Comparison of ENCODE assay signal across 13 cellular contexts in the genomic region with DNA sequence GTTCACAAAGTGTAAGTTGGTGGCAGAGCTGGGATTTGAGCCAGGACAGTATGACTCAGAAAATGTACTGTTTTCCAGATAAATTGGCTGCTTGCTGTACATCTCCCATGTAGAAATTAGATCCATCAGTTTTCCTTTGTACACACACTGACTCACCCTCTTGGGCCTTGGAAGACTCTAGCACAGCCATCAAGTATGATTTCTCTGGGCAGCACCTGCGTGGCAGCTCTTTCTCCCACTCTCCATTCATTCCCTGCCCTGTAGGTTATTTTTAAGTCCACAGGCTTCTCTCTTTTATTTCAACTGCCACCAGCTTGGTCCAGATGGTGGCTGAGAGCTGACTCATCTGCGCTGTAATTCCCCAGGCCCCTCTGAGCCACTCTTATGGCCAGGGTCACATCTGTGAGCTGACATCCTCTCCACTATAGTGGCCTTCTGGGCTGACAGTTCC. TPM values are rescaled to one million over a fixed set of nuclear protein-coding genes. Genes with fewer than 3 reads are reported as not detected.
A peak's percentile ranks its signal among the peaks of the same experiment; 100 is the strongest.
DNase-seq lines count a peak whose midpoint lies in the region; ATAC-seq and TF ChIP-seq lines count a peak whose summit lies in the region.
"Had no signal": no experiment of that assay in that cellular context is flagged by ENCODE, and none has a peak within 500 bp of the region (broad histone marks: within the 10 kb centered on the region; RNA-seq: fewer than 3 reads in every experiment).

No MANE protein-coding gene starts in this region.

- peak; percentile 92 for DNase-seq in AG04450 (ENCODE audit: low read depth, low spot score)
- DNase-seq in LHCN-M2 (ENCODE audit: low read depth): peak; percentile 94
- peak; percentile 41 for DNase-seq in SW480 (ENCODE audit: low spot score)
- DNase-seq in foreskin fibroblast: peak; percentile 87 to 94
- no peak for DNase-seq in A673 (ENCODE audit: low spot score)
- no peak for DNase-seq in stimulated activated CD8-positive, alpha-beta memory T cell treated with anti-CD3 and anti-CD28 coated beads, Interleukin-4, amount 100 ng/mL, for 48 hours
- no peak for DNase-seq in activated CD4-positive, alpha-beta T cell treated with anti-CD3 and anti-CD28 coated beads for 1 hour
- DNase-seq: HFFc6, hippocampal formation, Karpas-422 had no signal

- no peak for ATAC-seq in HG02759 (IDR thresholded peaks at IDR 0.05; ENCODE audit: unreplicated experiment)
- ATAC-seq: stimulated activated effector memory CD8-positive, alpha-beta T cell treated with anti-CD3 and anti-CD28 coated beads, Interleukin-12 subunit alpha, Interleukin-12 subunit beta, amount 100 ng/mL, for 72 hours had no signal

- H3K27ac ChIP-seq in AG04450 (ENCODE audit: low read depth, low read length) (peak overlapping the region; percentile 78), A673 (ENCODE audit: low read depth, low read length, poor library complexity, severe bottlenecking) (no peak overlapping the region)
- H3K27ac ChIP-seq: BLaER1 had no signal

- BruUV-seq in A673 (replicated peaks; lab: Mats Ljungman, UMichigan): no TSS peak

- no peak overlapping the region for H3K4me3 ChIP-seq in AG04450 (ENCODE audit: low read depth, low read length)
- H3K4me3 ChIP-seq in foreskin fibroblast (ENCODE audit: low read depth in 1 of 2, low read length in 2 of 2): no peak overlapping the region
- no peak overlapping the region for H3K4me3 ChIP-seq in A673 (ENCODE audit: low read depth, low read length, poor library complexity, severe bottlenecking)
- H3K4me3 ChIP-seq: BLaER1 had no signal

- no peaks in the 10 kb centered on the region for H3K4me1 ChIP-seq in A673 (ENCODE audit: insufficient read depth, low read length, poor library complexity, severe bottlenecking)

- CTCF ChIA-PET in AG04450 (lab: Charles Lee): no interaction called here
- CTCF ChIA-PET in A673 (lab: Charles Lee): no interaction called here

- H3K9me3 ChIP-seq in AG04450 (ENCODE audit: control insufficient read depth, insufficient read depth, low read length) (peaks cover 6% of the 10 kb centered on the region; the same call in 1 of the 2 replicates), A673 (ENCODE audit: low read depth, low read length, poor library complexity, severe bottlenecking) (no peaks in the 10 kb centered on the region)

- no peaks in the 10 kb centered on the region for H3K27me3 ChIP-seq in AG04450 (ENCODE audit: control insufficient read depth, insufficient read depth, low read length)
- H3K27me3 ChIP-seq in A673 (replicated peaks; ENCODE audit: insufficient read depth, low read depth, low read length, poor library complexity): no peaks in the 10 kb centered on the region
- H3K27me3 ChIP-seq: BLaER1 had no signal

- POLR2A ChIA-PET in AG04450 (lab: Yijun Ruan, JAX): interaction anchor here (0.9 kb wide), 1 partner anchor 28 kb away, joined by 3 read pairs; no protein-coding TSS in a partner anchor
- POLR2A ChIA-PET in A673 (lab: Charles Lee; ENCODE audit: low non-redundant PET): no interaction called here

- no peak for TF ChIP-seq CTCF in AG04450 (IDR thresholded peaks at IDR 0.05; ENCODE audit: low read depth, low read length)
- TF ChIP-seq CTCF in foreskin fibroblast (IDR thresholded peaks at IDR 0.05; ENCODE audit: low read depth, low read length): no peak
- no peak for TF ChIP-seq CTCF in A673 (conservative IDR thresholded peaks at IDR 0.05; ENCODE audit: low read depth, low read length)

- intact Hi-C loops in A673 (cut with micrococcal nuclease; ENCODE audit: unreplicated experiment): no loop called here

- H3K36me3 ChIP-seq in A673 (ENCODE audit: insufficient read depth, low read length, poor library complexity, severe bottlenecking): no peaks in the 10 kb centered on the region
- H3K36me3 ChIP-seq: BLaER1 had no signal

RNA-seq across cellular contexts. Expression of gene SDK1, which starts 28.3 kb away (rescaled TPM):
- polyA plus RNA-seq in AG04450 (2011; rRNA removed): 2.2 and 3.3 TPM in 2 replicates
- polyA minus RNA-seq in AG04450 (2011; rRNA and poly(A)+ RNA removed): 7.0 and 9.5 TPM in 2 replicates
- total RNA-seq in LHCN-M2 (2014; rRNA removed) (7.2 and 8.3 TPM in 2 replicates), A673 (2021) (14.7 and 17.0 TPM in 2 replicates)
- polyA plus RNA-seq in LHCN-M2 (2012): 6.1 TPM
- total RNA-seq: HFFc6 had no signal

Comparison
In these comparisons a context has a peak if more than half of its experiments do, and no peak if none do; other contexts are left out.
1. DNase-seq: peak in AG04450 (single experiment), LHCN-M2 (single experiment), SW480 (single experiment) and foreskin fibroblast (2 of 2); none in A673 (single experiment), stimulated activated CD8-positive, alpha-beta memory T cell treated with anti-CD3 and anti-CD28 coated beads, Interleukin-4, amount 100 ng/mL, for 48 hours (single experiment) and activated CD4-positive, alpha-beta T cell treated with anti-CD3 and anti-CD28 coated beads for 1 hour (single experiment).